ENCODE assay signal across 8 cellular contexts in genomic region chr10:71773221-71773971, GRCh38. TPM values are rescaled to one million over a fixed set of nuclear protein-coding genes. Genes with fewer than 3 reads are reported as not detected.
A peak's percentile ranks its signal among the peaks of the same experiment; 100 is the strongest.
DNase-seq lines count a peak whose midpoint lies in the region; ATAC-seq lines count a peak whose summit lies in the region.

Gene VSIR (minus strand): TSS chr10:71773520. CDS start chr10:71773439, 81 bp downstream.

- peak; percentile 70 for ATAC-seq in HG03045 (IDR thresholded peaks at IDR 0.05; ENCODE audit: unreplicated experiment)

- DNase-seq in NCI-H510A treated with DMSO at 0.1 percent for 48 hours (lab: John Stamatoyannopoulos, UW): peak; percentile 66
- no peak for DNase-seq in NCI-H510A (lab: John Stamatoyannopoulos, UW)
- peak; percentile 77 for DNase-seq in NCI-H460 (ENCODE audit: extremely low read depth, low read depth)
- peak; percentile 74 to 91 for DNase-seq in activated CD8-positive, alpha-beta memory T cell treated with anti-CD3 and anti-CD28 coated beads for 1 hour (ENCODE audit: extremely low read depth in 1 of 2, low read depth in 1 of 2)
- peak; percentile 92 for DNase-seq in effector CD4-positive, alpha-beta T cell
- peak; percentile 81 to 90 for DNase-seq in lung microvascular endothelial cell (ENCODE audit: low read depth in 2 of 2)
- peak; percentile 89 for DNase-seq in stimulated activated CD8-positive, alpha-beta memory T cell treated with anti-CD3 and anti-CD28 coated beads, Interleukin-12 subunit alpha, Interleukin-12 subunit beta, amount 100 ng/mL, for 1 hour (ENCODE audit: low read depth)

RNA-seq across cellular contexts. Expression of gene VSIR, which starts in this region (rescaled TPM):
- total RNA-seq in NCI-H460 (2014; rRNA removed; shearing (Covaris generic)): 49.4 and 55.4 TPM in 2 replicates
- polyA plus RNA-seq in NCI-H460 (2014; cell fraction: nucleus; rRNA removed): 11.6 and 24.7 TPM in 2 replicates
- total RNA-seq in lung microvascular endothelial cell: 7.5 and 10.7 TPM in 2 replicates
